Comparison of ENCODE assay signal across 13 cellular contexts in the genomic region with DNA sequence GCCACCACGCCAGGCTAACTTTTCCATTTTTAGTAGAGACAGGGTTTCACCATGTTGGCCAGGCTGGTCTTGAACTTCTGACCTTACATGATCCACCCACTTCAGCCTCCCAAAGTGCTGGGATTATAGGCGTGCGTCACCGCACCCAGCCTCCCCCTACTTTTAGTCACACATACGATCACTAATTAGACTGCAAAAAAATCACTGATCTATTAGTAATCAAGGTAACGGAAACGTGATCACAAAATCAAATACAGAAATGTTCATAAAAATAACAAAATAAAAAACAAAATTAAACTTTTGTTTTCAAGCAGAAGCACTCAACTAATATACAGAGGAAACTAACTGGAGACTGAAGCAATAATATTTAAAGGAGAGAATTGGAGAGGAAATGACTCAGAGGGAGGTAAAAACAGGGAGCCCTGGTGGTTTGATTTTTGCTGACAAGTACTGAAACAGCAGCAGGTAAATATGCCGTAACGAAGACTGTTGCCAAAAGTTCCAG. TPM values are rescaled to one million over a fixed set of nuclear protein-coding genes. Genes with fewer than 3 reads are reported as not detected.
DNase-seq lines count a peak whose midpoint lies in the region; ATAC-seq and TF ChIP-seq lines count a peak whose summit lies in the region.
"Had no signal": no experiment of that assay in that cellular context is flagged by ENCODE, and none has a peak within 500 bp of the region (broad histone marks: within the 10 kb centered on the region; RNA-seq: fewer than 3 reads in every experiment).

No MANE protein-coding gene starts in this region.

- H3K27me3 ChIP-seq in PC-9 (ENCODE audit: insufficient read depth, low read depth) (no peaks in the 10 kb centered on the region), WERI-Rb-1 (ENCODE audit: insufficient read depth, low read depth, severe bottlenecking) (no peaks in the 10 kb centered on the region)
- H3K27me3 ChIP-seq: MG63, ovary had no signal

- peak overlapping the region; percentile 71 for H3K27ac ChIP-seq in PC-9
- no peak overlapping the region for H3K27ac ChIP-seq in WERI-Rb-1
- H3K27ac ChIP-seq: ovary had no signal

- CTCF ChIA-PET in PC-9 (lab: Charles Lee) = interaction anchor here (0.6 to 1.2 kb wide), 3 partner anchors 18 to 544 kb away, joined by 3 to 9 read pairs (median 6); no protein-coding TSS in a partner anchor

- no peaks in the 10 kb centered on the region for H3K9me3 Mint-ChIP-seq in activated T-cell treated with anti-CD3 and anti-CD28 coated beads, Interleukin-2, amount 50 U/mL, for 4 hours

- H3K4me1 ChIP-seq in PC-9 (replicated peaks; ENCODE audit: insufficient read depth) = peaks cover 43% of the 10 kb centered on the region

- DNase-seq in ELR (ENCODE audit: low read depth) (peak; percentile 76), PC-9 (peak; percentile 31 to 76), iris pigment epithelial cell (ENCODE audit: low read depth) (peak; percentile 81), WERI-Rb-1 (no peak), Ammon's horn (ENCODE audit: low spot score) (no peak), NCI-H1417 (lab: John Stamatoyannopoulos, UW) (no peak), pons (ENCODE audit: low spot score) (no peak)
- peak; percentile 10 for DNase-seq in activated T-cell treated with anti-CD3 and anti-CD28 coated beads, Interleukin-2, amount 50 U/mL, for 4 hours
- DNase-seq: cerebellar nuclear complex, DMS153, MG63, ovary had no signal

- no TSS peak for BruUV-seq in PC-9 (replicated peaks; lab: Mats Ljungman, UMichigan)

- H3K4me3 ChIP-seq in PC-9 (peak overlapping the region; percentile 11; the same call in 1 of the 2 replicates), WERI-Rb-1 (ENCODE audit: low read depth, low read length) (no peak overlapping the region)
- H3K4me3 ChIP-seq: MG63, ovary had no signal

- H3K36me3 ChIP-seq in PC-9 (ENCODE audit: low read depth) = peaks cover 10% of the 10 kb centered on the region; the same call in 1 of the 2 replicates
- no peaks in the 10 kb centered on the region; the same call in 1 of the 2 replicates for H3K36me3 ChIP-seq in WERI-Rb-1
- H3K36me3 ChIP-seq: ovary had no signal

- H3K9me3 ChIP-seq in PC-9 (ENCODE audit: insufficient read depth, low read depth) (no peaks in the 10 kb centered on the region), WERI-Rb-1 (ENCODE audit: severe bottlenecking) (no peaks in the 10 kb centered on the region)
- H3K9me3 ChIP-seq: MG63, ovary had no signal

- H3K4me1 Mint-ChIP-seq in activated T-cell treated with anti-CD3 and anti-CD28 coated beads, Interleukin-2, amount 50 U/mL, for 4 hours (ENCODE audit: low read depth) = peaks cover 52% of the 10 kb centered on the region

- H3K4me2 ChIP-seq in PC-9 = peak overlapping the region; percentile 42

- no peak for ATAC-seq in activated T-cell treated with anti-CD3 and anti-CD28 coated beads, Interleukin-2, amount 50 U/mL, for 4 hours

- TF ChIP-seq CTCF in PC-9 (conservative IDR thresholded peaks at IDR 0.05) = no peak
- no peak for TF ChIP-seq CTCF in WERI-Rb-1 (IDR thresholded peaks at IDR 0.05; ENCODE audit: low read depth, low read length)

- peaks cover 37% of the 10 kb centered on the region for H3K79me2 ChIP-seq in PC-9 (ENCODE audit: low read depth)

- intact Hi-C loops in PC-9 (cut with micrococcal nuclease; ENCODE audit: unreplicated experiment) = loop anchor here (2.0 kb wide), 1 partner anchor 27 kb away; no protein-coding TSS in a partner anchor

- no peak overlapping the region; the same call in 1 of the 2 replicates for H2AFZ ChIP-seq in PC-9

- no peaks in the 10 kb centered on the region for H3K27me3 Mint-ChIP-seq in activated T-cell treated with anti-CD3 and anti-CD28 coated beads, Interleukin-2, amount 50 U/mL, for 4 hours (ENCODE audit: low read depth)

- no peaks in the 10 kb centered on the region for H4K20me1 ChIP-seq in PC-9 (ENCODE audit: insufficient read depth)

- H3F3A ChIP-seq in PC-9 (ENCODE audit: insufficient read depth, low read depth) = peaks cover 44% of the 10 kb centered on the region

- H3K9me2 ChIP-seq in PC-9 (ENCODE audit: insufficient read depth) = no peaks in the 10 kb centered on the region

- POLR2A ChIA-PET in PC-9 (lab: Charles Lee; ENCODE audit: unreplicated experiment) = interaction anchor here (0.6 kb wide), 1 partner anchor 68 kb away, joined by 3 read pairs; no protein-coding TSS in a partner anchor

- peaks cover 14% of the 10 kb centered on the region for H3K36me3 Mint-ChIP-seq in activated T-cell treated with anti-CD3 and anti-CD28 coated beads, Interleukin-2, amount 50 U/mL, for 4 hours (ENCODE audit: insufficient read depth)

- peak overlapping the region; percentile 68 for H3K4me3 Mint-ChIP-seq in activated T-cell treated with anti-CD3 and anti-CD28 coated beads, Interleukin-2, amount 50 U/mL, for 4 hours

RNA-seq across cellular contexts. Expression of a gene that starts 4.6 kb away (rescaled TPM):
- total RNA-seq in PC-9 (2021) = 33.5 and 34.8 TPM in 2 replicates
- 10 to 100 TPM; 21.5 to 27.1 (median 22.9) TPM for total RNA-seq in activated T-cell treated with anti-CD3 and anti-CD28 coated beads, Interleukin-2, amount 50 U/mL, for 4 hours

RNA-seq across cellular contexts. Expression of a gene that starts 4.7 kb away (rescaled TPM):
- total RNA-seq in PC-9 (2021) = 16.5 and 21.3 TPM in 2 replicates
- total RNA-seq in activated T-cell treated with anti-CD3 and anti-CD28 coated beads, Interleukin-2, amount 50 U/mL, for 4 hours = 10 to 100 TPM; 20.3 to 21.4 (median 21.4) TPM

RNA-seq across cellular contexts. Expression of a gene that starts 48.6 kb away (rescaled TPM):
- not detected in 2 replicates for total RNA-seq in PC-9 (2021)
- total RNA-seq in activated T-cell treated with anti-CD3 and anti-CD28 coated beads, Interleukin-2, amount 50 U/mL, for 4 hours = not detected
- total RNA-seq: ovary; T-helper 2 cell treated with Interferon-gamma antibody and Interleukin-4, amounts not matched to agents 100 ng/mL and 5 ng/mL, for 36 hours had no signal

Comparison
In these comparisons a context has a peak if more than half of its experiments do, and no peak if none do; other contexts are left out.
1. DNase-seq: peak in ELR (single experiment), PC-9 (2 of 2), activated T-cell treated with anti-CD3 and anti-CD28 coated beads, Interleukin-2, amount 50 U/mL, for 4 hours (single experiment) and iris pigment epithelial cell (single experiment); none in WERI-Rb-1 (single experiment), Ammon's horn (single experiment), NCI-H1417 (0 of 3) and pons (single experiment).